In genomic region chr7:36747251-36747968, GRCh38 we compare ENCODE assay signal across 11 cellular contexts. TPM values are rescaled to one million over a fixed set of nuclear protein-coding genes. Genes with fewer than 3 reads are reported as not detected.
DNase-seq lines count a peak whose midpoint lies in the region; ATAC-seq, FAIRE-seq and TF ChIP-seq lines count a peak whose summit lies in the region.
"Had no signal": no experiment of that assay in that cellular context is flagged by ENCODE, and none has a peak within 500 bp of the region (broad histone marks: within the 10 kb centered on the region; RNA-seq: fewer than 3 reads in every experiment).

No MANE protein-coding gene starts in this region.

- DNase-seq in A172 (ENCODE audit: low spot score) (peak; percentile 91), H4 (ENCODE audit: low spot score) (peak; percentile 75), astrocyte (ENCODE audit: low read depth) (peak; percentile 83), kidney tubule cell (ENCODE audit: low spot score) (peak; percentile 95), retina (no peak), ureter (ENCODE audit: low spot score) (no peak), substantia nigra (lab: John Stamatoyannopoulos, UW) (no peak)
- DNase-seq: NCI-H1092 treated with DMSO at 0.1 percent for 48 hours, NCI-H748 treated with DMSO at 0.1 percent for 48 hours had no signal

- FAIRE-seq in astrocyte (lab: Jason Lieb, UNC), result no peak
- FAIRE-seq: endometrium had no signal

- no peaks in the 10 kb centered on the region for H4K20me1 ChIP-seq in astrocyte (ENCODE audit: insufficient read depth, low read length)

- H3K9ac ChIP-seq in astrocyte (ENCODE audit: low read length), result peak overlapping the region; percentile 57

- H3K79me2 ChIP-seq in astrocyte (ENCODE audit: insufficient read depth, low read length), result no peaks in the 10 kb centered on the region

- peak overlapping the region; percentile 72 for H3K27ac ChIP-seq in astrocyte (ENCODE audit: low read depth, low read length)
- no peak overlapping the region for H3K27ac ChIP-seq in substantia nigra (ENCODE audit: low read depth, low read length, poor library complexity, severe bottlenecking)

- peaks cover 44% of the 10 kb centered on the region for H3K4me1 Mint-ChIP-seq in astrocyte (ENCODE audit: low read depth, unreplicated experiment)

- H3K4me1 ChIP-seq in astrocyte (ENCODE audit: insufficient read depth, low read length), result peaks cover 33% of the 10 kb centered on the region

- no peaks in the 10 kb centered on the region for H3K9me3 ChIP-seq in astrocyte (ENCODE audit: insufficient read depth, low read depth, low read length)

- H2AFZ ChIP-seq in astrocyte (ENCODE audit: low read depth, low read length), result peak overlapping the region; percentile 38

- peak overlapping the region; percentile 14 for H3K4me3 Mint-ChIP-seq in astrocyte (ENCODE audit: unreplicated experiment)

- no peaks in the 10 kb centered on the region for H3K36me3 Mint-ChIP-seq in astrocyte (ENCODE audit: low read depth, unreplicated experiment)

- peak overlapping the region; percentile 72 for H3K4me2 ChIP-seq in astrocyte (ENCODE audit: low read length)

- TF ChIP-seq CTCF in astrocyte (IDR thresholded peaks at IDR 0.05; ENCODE audit: insufficient read depth, low read depth, low read length), result no peak

- no peaks in the 10 kb centered on the region for H3K36me3 ChIP-seq in astrocyte (ENCODE audit: insufficient read depth, low read length)

- no peaks in the 10 kb centered on the region for H3K27me3 Mint-ChIP-seq in astrocyte (ENCODE audit: low read depth, unreplicated experiment)

- H3K9me3 Mint-ChIP-seq in astrocyte (ENCODE audit: unreplicated experiment), result peaks cover 3% of the 10 kb centered on the region

- no peak for ATAC-seq in GM21576 (IDR thresholded peaks at IDR 0.05; ENCODE audit: unreplicated experiment)

- H3K27me3 ChIP-seq in astrocyte (ENCODE audit: insufficient read depth, low read length), result no peaks in the 10 kb centered on the region

- peak overlapping the region; percentile 29 for H3K4me3 ChIP-seq in astrocyte (ENCODE audit: insufficient read depth, low read depth, low read length)

- H3K27ac Mint-ChIP-seq in astrocyte (ENCODE audit: unreplicated experiment), result peak overlapping the region; percentile 97

RNA-seq across cellular contexts. Expression of gene AOAH, which starts 23.1 kb away (rescaled TPM):
- total RNA-seq in A172 (2014; rRNA removed; shearing (Covaris generic)), result 0.53 and 0.64 TPM in 2 replicates
- 27.9 and 29.3 TPM in 2 replicates for total RNA-seq in H4 (2014; rRNA removed; shearing (Covaris generic))
- not detected in 2 replicates for total RNA-seq in astrocyte
- 12.3 TPM for total RNA-seq in ureter

Comparison
In these comparisons a context has a peak if more than half of its experiments do, and no peak if none do; other contexts are left out.
1. DNase-seq: peak in A172 (single experiment), H4 (single experiment), astrocyte (single experiment) and kidney tubule cell (single experiment); none in retina (single experiment), ureter (single experiment) and substantia nigra (0 of 49).